ENCODE assay signal across 22 cellular contexts in genomic region chr14:61255968-61256367, GRCh38. TPM values are rescaled to one million over a fixed set of nuclear protein-coding genes. Genes with fewer than 3 reads are reported as not detected.
"Had no signal": no experiment of that assay in that cellular context is flagged by ENCODE, and none has a peak within 500 bp of the region (broad histone marks: within the 10 kb centered on the region; RNA-seq: fewer than 3 reads in every experiment).

No MANE protein-coding gene starts in this region.

- H3K36me3 ChIP-seq: heart right ventricle, neutrophil, pancreas, right atrium auricular region, stomach, thyroid gland, vagina had no signal

- H3K9me3 ChIP-seq: heart right ventricle, neutrophil, pancreas, right atrium auricular region, stomach, thyroid gland, vagina had no signal

- H3K27ac Mint-ChIP-seq: effector memory CD8-positive, alpha-beta T cell; memory B cell; natural killer cell; stimulated activated effector memory CD8-positive, alpha-beta T cell treated with anti-CD3 and anti-CD28 coated beads, Interleukin-12 subunit alpha, Interleukin-12 subunit beta, amount 100 ng/mL, for 72 hours had no signal

- H3K4me1 ChIP-seq: pancreas, right atrium auricular region, thyroid gland had no signal

- H3K4me3 Mint-ChIP-seq: effector memory CD8-positive, alpha-beta T cell; memory B cell; natural killer cell; neural crest cell; stimulated activated effector memory CD8-positive, alpha-beta T cell treated with anti-CD3 and anti-CD28 coated beads, Interleukin-12 subunit alpha, Interleukin-12 subunit beta, amount 100 ng/mL, for 72 hours had no signal

- H3K9me3 Mint-ChIP-seq: effector memory CD8-positive, alpha-beta T cell; memory B cell; natural killer cell; neural crest cell; stimulated activated effector memory CD8-positive, alpha-beta T cell treated with anti-CD3 and anti-CD28 coated beads, Interleukin-12 subunit alpha, Interleukin-12 subunit beta, amount 100 ng/mL, for 72 hours had no signal

- DNase-seq: cortex of kidney; effector memory CD8-positive, alpha-beta T cell; heart right ventricle; hippocampal formation; natural killer cell; pancreas; stimulated activated CD4-positive, alpha-beta T cell treated with anti-CD3 and anti-CD28 coated beads, Interleukin-2, amount 100 ng/mL, for 24 hours; stimulated activated CD4-positive, alpha-beta T cell treated with anti-CD3 and anti-CD28 coated beads, Interleukin-4, amount 100 ng/mL, for 24 hours; stimulated activated naive CD4-positive, alpha-beta T cell treated with Interleukin-2 at 50 U/mL for 16 hours; stomach; thyroid gland; trophoblast cell had no signal

- H3K4me3 ChIP-seq: heart right ventricle, lung, pancreas, right atrium auricular region, stomach, thyroid gland, vagina had no signal

- H3K27me3 ChIP-seq: pancreas, right atrium auricular region, thyroid gland, vagina had no signal

- H3K36me3 Mint-ChIP-seq: memory B cell; natural killer cell; stimulated activated effector memory CD8-positive, alpha-beta T cell treated with anti-CD3 and anti-CD28 coated beads, Interleukin-12 subunit alpha, Interleukin-12 subunit beta, amount 100 ng/mL, for 72 hours had no signal

- ATAC-seq: effector memory CD8-positive, alpha-beta T cell; heart right ventricle; left lobe of liver; natural killer cell; pancreas; sciatic nerve; stimulated activated effector memory CD8-positive, alpha-beta T cell treated with anti-CD3 and anti-CD28 coated beads, Interleukin-12 subunit alpha, Interleukin-12 subunit beta, amount 100 ng/mL, for 72 hours had no signal

- H3K4me1 Mint-ChIP-seq: stimulated activated effector memory CD8-positive, alpha-beta T cell treated with anti-CD3 and anti-CD28 coated beads, Interleukin-12 subunit alpha, Interleukin-12 subunit beta, amount 100 ng/mL, for 72 hours had no signal

- H3K27ac ChIP-seq: heart right ventricle, neutrophil, pancreas, right atrium auricular region, stomach, thyroid gland, vagina had no signal

RNA-seq across cellular contexts. Expression of gene TMEM30B, which starts 25.2 kb away (rescaled TPM):
- total RNA-seq: fibroblast of villous mesenchyme had no signal
